24 cellular contexts compared by ENCODE assay signal in genomic region chr7:129090307-129090907, GRCh38.
"Had no signal": no experiment of that assay in that cellular context is flagged by ENCODE, and none has a peak within 500 bp of the region (broad histone marks: within the 10 kb centered on the region; RNA-seq: fewer than 3 reads in every experiment).

No MANE protein-coding gene starts in this region.

- H3K27ac ChIP-seq: colonic mucosa, left ventricle myocardium inferior, parathyroid adenoma, right lobe of liver, testis had no signal

- H3K4me1 ChIP-seq: colonic mucosa, left ventricle myocardium inferior, parathyroid adenoma, testis had no signal

- H3K9me3 ChIP-seq: colonic mucosa, left ventricle myocardium inferior, right lobe of liver, testis had no signal

- H3K79me2 ChIP-seq: parathyroid adenoma had no signal

- H3K36me3 Mint-ChIP-seq: activated CD4-positive, alpha-beta memory T cell treated with anti-CD3 and anti-CD28 coated beads for 36 hours; memory B cell; type B pancreatic cell; WTC11 had no signal

- H3K4me3 Mint-ChIP-seq: activated CD4-positive, alpha-beta memory T cell treated with anti-CD3 and anti-CD28 coated beads for 36 hours; activated CD4-positive, alpha-beta T cell treated with anti-CD3 and anti-CD28 coated beads for 36 hours; activated naive CD4-positive, alpha-beta T cell treated with anti-CD3 and anti-CD28 coated beads for 36 hours; activated T-cell treated with anti-CD3 and anti-CD28 coated beads, Interleukin-2, amount 50 U/mL, for 24 hours; central memory CD8-positive, alpha-beta T cell; memory B cell; type B pancreatic cell; WTC11 had no signal

- H2AFZ ChIP-seq: parathyroid adenoma had no signal

- H3K9me3 Mint-ChIP-seq: activated CD4-positive, alpha-beta memory T cell treated with anti-CD3 and anti-CD28 coated beads for 36 hours; activated naive CD4-positive, alpha-beta T cell treated with anti-CD3 and anti-CD28 coated beads for 36 hours; activated T-cell treated with anti-CD3 and anti-CD28 coated beads, Interleukin-2, amount 50 U/mL, for 24 hours; activated T-helper 2 cell treated with anti-CD3 and anti-CD28 coated beads, Interferon-gamma antibody, Interleukin-2, Interleukin-4, amounts not matched to agents 10 μg/mL and 5 μg/mL and 100 μg/mL, durations not matched to agents 14 hours and 24 hours and 36 hours; central memory CD8-positive, alpha-beta T cell; memory B cell; type B pancreatic cell; WTC11 had no signal

- H3K27me3 ChIP-seq: colonic mucosa, right lobe of liver, testis had no signal

- H3K27ac Mint-ChIP-seq: activated CD4-positive, alpha-beta memory T cell treated with anti-CD3 and anti-CD28 coated beads for 36 hours; activated CD4-positive, alpha-beta T cell treated with anti-CD3 and anti-CD28 coated beads for 36 hours; activated naive CD4-positive, alpha-beta T cell treated with anti-CD3 and anti-CD28 coated beads for 36 hours; activated T-cell treated with anti-CD3 and anti-CD28 coated beads, Interleukin-2, amount 50 U/mL, for 24 hours; activated T-helper 2 cell treated with anti-CD3 and anti-CD28 coated beads, Interferon-gamma antibody, Interleukin-2, Interleukin-4, amounts not matched to agents 10 μg/mL and 5 μg/mL and 100 μg/mL, durations not matched to agents 14 hours and 24 hours and 36 hours; type B pancreatic cell; WTC11 had no signal

- DNase-seq: activated T-cell treated with anti-CD3 and anti-CD28 coated beads, Interleukin-2, amount 50 U/mL, for 24 hours; aorta; colonic mucosa; erythroblast; foreskin melanocyte; glutamatergic neuron; hippocampal formation; kidney; left ventricle myocardium inferior; right lobe of liver; small intestine; stimulated activated CD4-positive, alpha-beta T cell treated with anti-CD3 and anti-CD28 coated beads, Interleukin-4, amount 100 ng/mL, for 1 hour; testis had no signal

- H3K9ac ChIP-seq: parathyroid adenoma had no signal

- H3K27me3 Mint-ChIP-seq: activated CD4-positive, alpha-beta T cell treated with anti-CD3 and anti-CD28 coated beads for 36 hours; central memory CD8-positive, alpha-beta T cell; memory B cell had no signal

- FAIRE-seq: endometrium, kidney, small intestine, TTC549 had no signal

- ATAC-seq: activated CD4-positive, alpha-beta T cell treated with anti-CD3 and anti-CD28 coated beads for 36 hours had no signal

- H3K36me3 ChIP-seq: colonic mucosa, left ventricle myocardium inferior, right lobe of liver had no signal

- H3K4me3 ChIP-seq: colonic mucosa, left ventricle myocardium inferior, right lobe of liver, testis had no signal
